ENCODE assay signal across 16 cellular contexts in the genomic region with DNA sequence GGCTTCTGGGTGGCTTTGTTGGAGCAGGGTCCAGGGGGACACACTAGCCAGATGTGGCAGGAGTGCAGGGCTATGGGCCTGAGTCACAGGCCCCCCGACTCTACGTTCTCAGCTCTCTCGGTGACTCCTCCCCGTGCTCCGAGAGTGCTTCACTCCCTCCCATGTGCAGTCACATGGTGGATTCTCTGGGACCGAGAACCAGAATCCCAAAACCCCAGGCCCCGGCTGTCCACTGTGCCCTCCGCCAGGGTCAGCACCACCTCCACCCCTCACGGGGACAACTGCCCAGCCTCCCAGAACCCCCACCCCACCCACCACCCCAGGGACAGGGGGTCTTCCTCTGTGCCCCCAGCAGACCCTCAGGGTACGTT. TPM values are rescaled to one million over a fixed set of nuclear protein-coding genes. Genes with fewer than 3 reads are reported as not detected.
DNase-seq lines count a peak whose midpoint lies in the region; ATAC-seq and TF ChIP-seq lines count a peak whose summit lies in the region.
"Had no signal": no experiment of that assay in that cellular context is flagged by ENCODE, and none has a peak within 500 bp of the region (broad histone marks: within the 10 kb centered on the region; RNA-seq: fewer than 3 reads in every experiment).

No MANE protein-coding gene starts in this region.

- 40 to 58% methylated on average over 6 to 10 of the region's 10 CpGs for WGBS in body of pancreas, 2 donors

- H3K4me3 ChIP-seq in body of pancreas (no peak overlapping the region), muscle layer of colon (ENCODE audit: low read depth in 1 of 2, low read length in 2 of 2) (peak overlapping the region in 1 of 2 donors; percentile 45), colonic mucosa (no peak overlapping the region)
- H3K4me3 ChIP-seq: GM12878 had no signal

- DNase-seq in HuH-7 (ENCODE audit: low spot score), result peak; percentile 5
- peak in 1 of 4 donors; percentile 16 for DNase-seq in body of pancreas
- DNase-seq in mucosa of gallbladder (ENCODE audit: low spot score), result no peak
- no peak for DNase-seq in colonic mucosa
- DNase-seq: activated CD4-positive, CD25-positive, alpha-beta regulatory T cell; BE2C; cerebellar nuclear complex; foreskin fibroblast; naive thymus-derived CD4-positive, alpha-beta T cell; NCI-H187; NCI-H345; NK-92 treated with Interleukin-12 subunit alpha and Interleukin-12 subunit beta, amount 100 ng/mL, for 24 hours had no signal

- ATAC-seq in body of pancreas, result no peak
- ATAC-seq in GM19351 (IDR thresholded peaks at IDR 0.05; ENCODE audit: unreplicated experiment), result no peak
- ATAC-seq: GM12878; naive thymus-derived CD4-positive, alpha-beta T cell had no signal

- H3K9ac ChIP-seq in muscle layer of colon (ENCODE audit: low read length), result peak overlapping the region; percentile 53
- no peak overlapping the region for H3K9ac ChIP-seq in colonic mucosa (ENCODE audit: low read depth in 2 of 2, low read length in 2 of 2)

- TF ChIP-seq CTCF in body of pancreas (IDR thresholded peaks at IDR 0.05) (no peak), colonic mucosa (IDR thresholded peaks at IDR 0.05) (no peak)

- TF ChIP-seq POLR2A in body of pancreas (IDR thresholded peaks at IDR 0.05), result no peak

- H3K27me3 ChIP-seq in body of pancreas (no peaks in the 10 kb centered on the region), muscle layer of colon (ENCODE audit: control insufficient read depth in 1 of 2, insufficient read depth in 2 of 2, low read length in 2 of 2) (no peaks in the 10 kb centered on the region), colonic mucosa (no peaks in the 10 kb centered on the region)

- H3K27ac ChIP-seq in body of pancreas (peak overlapping the region; percentile 55 to 96 (median 90)), muscle layer of colon (ENCODE audit: low read depth, low read length) (peak overlapping the region; percentile 83), temporal lobe (ENCODE audit: low read depth, low read length) (peak overlapping the region; percentile 33), colonic mucosa (no peak overlapping the region)

- H3K36me3 ChIP-seq in body of pancreas (replicated peaks in 1 of 2; ENCODE audit: insufficient read depth in 1 of 2, low read depth in 2 of 2) (no peaks in the 10 kb centered on the region), muscle layer of colon (ENCODE audit: insufficient read depth, low read length) (peaks cover 9% of the 10 kb centered on the region), colonic mucosa (no peaks in the 10 kb centered on the region)

- no peaks in the 10 kb centered on the region for H3K9me3 ChIP-seq in body of pancreas
- no peaks in the 10 kb centered on the region for H3K9me3 ChIP-seq in muscle layer of colon (ENCODE audit: low read length)
- no peaks in the 10 kb centered on the region for H3K9me3 ChIP-seq in colonic mucosa
- H3K9me3 ChIP-seq: BE2C had no signal

- H3K4me1 ChIP-seq in body of pancreas (peaks cover 85% of the 10 kb centered on the region), muscle layer of colon (ENCODE audit: insufficient read depth, low read length) (peaks cover 74% of the 10 kb centered on the region), colonic mucosa (no peaks in the 10 kb centered on the region)

- intact Hi-C loops in body of pancreas (cut with DNase I) (no loop called here), colonic mucosa (cut with DNase I) (no loop called here)

RNA-seq across cellular contexts. Expression of a gene that starts 4.2 kb away (rescaled TPM):
- total RNA-seq in body of pancreas (10 to 100 TPM; 74.2 to 85.4 TPM), temporal lobe (6.4 TPM), mucosa of gallbladder (215 TPM), colonic mucosa (10 to 100 TPM in 1 of 2 donors, 1 to 10 TPM in 1; 2.7 to 27.2 TPM)
